Comparison of ENCODE assay signal across 9 cellular contexts in the genomic region with DNA sequence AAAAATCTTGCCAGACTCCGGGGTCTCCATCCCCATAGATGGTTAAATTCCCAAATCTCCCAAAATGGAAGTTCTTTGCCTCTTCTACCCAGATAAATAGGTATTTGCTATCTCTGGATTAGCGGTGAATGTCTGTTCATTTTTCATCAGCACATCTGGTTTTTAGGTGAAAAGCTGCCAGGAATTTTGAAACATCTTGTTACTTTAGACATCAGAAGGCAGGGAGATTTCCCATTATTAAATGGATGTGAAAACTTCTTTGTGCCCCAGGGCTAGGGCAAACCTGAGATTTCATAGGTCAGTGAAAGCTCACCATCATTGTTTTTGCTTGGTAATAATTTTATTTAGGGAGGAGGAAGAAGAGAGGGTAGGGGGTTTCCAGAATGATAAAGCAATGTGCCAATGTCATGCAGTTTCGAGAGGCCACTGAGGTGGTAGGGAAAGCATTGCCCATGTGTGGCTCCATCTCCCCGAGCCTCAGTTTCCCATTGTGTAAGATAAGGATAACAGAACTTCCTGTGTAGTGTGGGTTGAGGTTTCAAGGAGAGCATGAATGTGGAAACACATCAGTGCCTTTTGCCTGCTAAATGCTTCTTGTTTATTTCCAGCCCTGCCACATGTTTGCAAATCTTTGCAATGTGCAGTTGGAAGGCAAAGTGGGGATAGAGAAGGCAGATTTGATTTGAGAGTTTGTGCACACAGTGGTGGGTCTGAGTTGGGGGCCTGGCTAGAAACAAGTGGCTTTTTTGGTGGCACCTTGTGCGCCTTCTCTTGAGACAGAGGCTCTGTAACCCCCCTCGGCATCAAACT.
DNase-seq lines count a peak whose midpoint lies in the region; ATAC-seq and TF ChIP-seq lines count a peak whose summit lies in the region.
"Had no signal": no experiment of that assay in that cellular context is flagged by ENCODE, and none has a peak within 500 bp of the region (broad histone marks: within the 10 kb centered on the region; RNA-seq: fewer than 3 reads in every experiment).

No MANE protein-coding gene starts in this region.

- H3K27me3 Mint-ChIP-seq in natural killer cell (ENCODE audit: low read depth in 2 of 2), result peaks cover 33 to 43% of the 10 kb centered on the region in 2 donors
- peaks cover 40 to 42% of the 10 kb centered on the region in 2 donors for H3K27me3 Mint-ChIP-seq in natural killer cell treated with Interleukin-12 subunit alpha and Interleukin-12 subunit beta and Interleukin-15 and Interleukin-18, amount 100 ng/mL, for 72 hours
- H3K27me3 Mint-ChIP-seq in activated CD8-positive, alpha-beta memory T cell treated with anti-CD3 and anti-CD28 coated beads, Interleukin-2, amount 10 ng/mL, durations not matched to agents 7 days and 5 days, result peaks cover 35% of the 10 kb centered on the region

- peak overlapping the region; percentile 31 for H3K4me3 Mint-ChIP-seq in natural killer cell
- no peak overlapping the region for H3K4me3 Mint-ChIP-seq in natural killer cell treated with Interleukin-12 subunit alpha and Interleukin-12 subunit beta and Interleukin-15 and Interleukin-18, amount 100 ng/mL, for 72 hours
- H3K4me3 Mint-ChIP-seq in activated CD8-positive, alpha-beta memory T cell treated with anti-CD3 and anti-CD28 coated beads, Interleukin-2, amount 10 ng/mL, durations not matched to agents 7 days and 5 days, result no peak overlapping the region
- H3K4me3 Mint-ChIP-seq: CD4-positive, alpha-beta memory T cell had no signal

- TF ChIP-seq CTCF in natural killer cell (IDR thresholded peaks at IDR 0.05) (no peak), fibroblast of mammary gland (conservative IDR thresholded peaks at IDR 0.05; ENCODE audit: control insufficient read depth, insufficient read depth, low read depth, low read length) (no peak), ovary (IDR thresholded peaks at IDR 0.05) (no peak)

- H3K36me3 ChIP-seq in ovary, result no peaks in the 10 kb centered on the region

- H3K27me3 ChIP-seq in ovary, result no peaks in the 10 kb centered on the region

- CTCF ChIA-PET in activated CD8-positive, alpha-beta memory T cell treated with anti-CD3 and anti-CD28 coated beads, Interleukin-2, amount 10 ng/mL, durations not matched to agents 7 days and 5 days (lab: Charles Lee), result no interaction called here

- H3K4me1 Mint-ChIP-seq in natural killer cell, result peaks cover 6 to 13% of the 10 kb centered on the region in 2 donors
- H3K4me1 Mint-ChIP-seq in natural killer cell treated with Interleukin-12 subunit alpha and Interleukin-12 subunit beta and Interleukin-15 and Interleukin-18, amount 100 ng/mL, for 72 hours (ENCODE audit: low read depth in 2 of 2), result peaks cover 5 to 8% of the 10 kb centered on the region in 2 donors
- H3K4me1 Mint-ChIP-seq in activated CD8-positive, alpha-beta memory T cell treated with anti-CD3 and anti-CD28 coated beads, Interleukin-2, amount 10 ng/mL, durations not matched to agents 7 days and 5 days, result peaks cover 4% of the 10 kb centered on the region

- no peak for ATAC-seq in natural killer cell
- no peak for ATAC-seq in natural killer cell treated with Interleukin-12 subunit alpha and Interleukin-12 subunit beta and Interleukin-15 and Interleukin-18, amount 100 ng/mL, for 72 hours
- no peak for ATAC-seq in activated CD8-positive, alpha-beta memory T cell treated with anti-CD3 and anti-CD28 coated beads, Interleukin-2, amount 10 ng/mL, durations not matched to agents 7 days and 5 days

- H3K9me3 Mint-ChIP-seq in natural killer cell, result no peaks in the 10 kb centered on the region
- no peaks in the 10 kb centered on the region for H3K9me3 Mint-ChIP-seq in natural killer cell treated with Interleukin-12 subunit alpha and Interleukin-12 subunit beta and Interleukin-15 and Interleukin-18, amount 100 ng/mL, for 72 hours
- peaks cover 3% of the 10 kb centered on the region for H3K9me3 Mint-ChIP-seq in activated CD8-positive, alpha-beta memory T cell treated with anti-CD3 and anti-CD28 coated beads, Interleukin-2, amount 10 ng/mL, durations not matched to agents 7 days and 5 days (ENCODE audit: low read depth)

- DNase-seq in natural killer cell (no peak), fibroblast of mammary gland (ENCODE audit: low read depth) (peak; percentile 33), ovary (no peak), NCI-H1694 (lab: John Stamatoyannopoulos, UW) (no peak), NCI-H2107 treated with DMSO at 0.1 percent for 48 hours (lab: John Stamatoyannopoulos, UW; ENCODE audit: unreplicated experiment) (no peak)
- no peak for DNase-seq in natural killer cell treated with Interleukin-12 subunit alpha and Interleukin-12 subunit beta and Interleukin-15 and Interleukin-18, amount 100 ng/mL, for 72 hours (ENCODE audit: low spot score)
- DNase-seq in activated CD8-positive, alpha-beta memory T cell treated with anti-CD3 and anti-CD28 coated beads, Interleukin-2, amount 50 U/mL, for 4 hours, result no peak
- DNase-seq in activated CD8-positive, alpha-beta memory T cell treated with anti-CD3 and anti-CD28 coated beads, Interleukin-2, amount 10 ng/mL, durations not matched to agents 7 days and 5 days, result no peak
- DNase-seq: CD4-positive, alpha-beta memory T cell had no signal

- peaks cover 12% of the 10 kb centered on the region for H3K4me1 ChIP-seq in ovary (ENCODE audit: insufficient read depth)

- WGBS in ovary, 3 donors, result 55 to 58% (median 56%) methylated on average over 6 of the region's 6 CpGs

- H3K27ac ChIP-seq in ovary, result peak overlapping the region; percentile 98 to 100

- TF ChIP-seq POLR2A in ovary (IDR thresholded peaks at IDR 0.05), result no peak

- no peaks in the 10 kb centered on the region for H3K36me3 Mint-ChIP-seq in natural killer cell
- no peaks in the 10 kb centered on the region for H3K36me3 Mint-ChIP-seq in natural killer cell treated with Interleukin-12 subunit alpha and Interleukin-12 subunit beta and Interleukin-15 and Interleukin-18, amount 100 ng/mL, for 72 hours
- no peaks in the 10 kb centered on the region for H3K36me3 Mint-ChIP-seq in activated CD8-positive, alpha-beta memory T cell treated with anti-CD3 and anti-CD28 coated beads, Interleukin-2, amount 10 ng/mL, durations not matched to agents 7 days and 5 days

- no peaks in the 10 kb centered on the region for H3K9me3 ChIP-seq in ovary

- no peak for TF ChIP-seq EP300 in ovary (IDR thresholded peaks at IDR 0.05)

- no peak overlapping the region for H3K27ac Mint-ChIP-seq in natural killer cell
- no peak overlapping the region for H3K27ac Mint-ChIP-seq in natural killer cell treated with Interleukin-12 subunit alpha and Interleukin-12 subunit beta and Interleukin-15 and Interleukin-18, amount 100 ng/mL, for 72 hours
- H3K27ac Mint-ChIP-seq in activated CD8-positive, alpha-beta memory T cell treated with anti-CD3 and anti-CD28 coated beads, Interleukin-2, amount 10 ng/mL, durations not matched to agents 7 days and 5 days, result no peak overlapping the region
- H3K27ac Mint-ChIP-seq: CD4-positive, alpha-beta memory T cell had no signal

- no peak overlapping the region for H3K4me3 ChIP-seq in fibroblast of mammary gland (ENCODE audit: control insufficient read depth, low read depth, low read length)
- peak overlapping the region; percentile 24 for H3K4me3 ChIP-seq in ovary

- intact Hi-C loops in natural killer cell (cut with micrococcal nuclease), result no loop called here
- intact Hi-C loops in ovary (cut with DNase I), result loop anchor here (1.0 to 10.0 kb wide), 7 partner anchors 98 to 774 kb away; a partner anchor contains a TSS
